ENCODE assay signal across 8 cellular contexts in the genomic region with DNA sequence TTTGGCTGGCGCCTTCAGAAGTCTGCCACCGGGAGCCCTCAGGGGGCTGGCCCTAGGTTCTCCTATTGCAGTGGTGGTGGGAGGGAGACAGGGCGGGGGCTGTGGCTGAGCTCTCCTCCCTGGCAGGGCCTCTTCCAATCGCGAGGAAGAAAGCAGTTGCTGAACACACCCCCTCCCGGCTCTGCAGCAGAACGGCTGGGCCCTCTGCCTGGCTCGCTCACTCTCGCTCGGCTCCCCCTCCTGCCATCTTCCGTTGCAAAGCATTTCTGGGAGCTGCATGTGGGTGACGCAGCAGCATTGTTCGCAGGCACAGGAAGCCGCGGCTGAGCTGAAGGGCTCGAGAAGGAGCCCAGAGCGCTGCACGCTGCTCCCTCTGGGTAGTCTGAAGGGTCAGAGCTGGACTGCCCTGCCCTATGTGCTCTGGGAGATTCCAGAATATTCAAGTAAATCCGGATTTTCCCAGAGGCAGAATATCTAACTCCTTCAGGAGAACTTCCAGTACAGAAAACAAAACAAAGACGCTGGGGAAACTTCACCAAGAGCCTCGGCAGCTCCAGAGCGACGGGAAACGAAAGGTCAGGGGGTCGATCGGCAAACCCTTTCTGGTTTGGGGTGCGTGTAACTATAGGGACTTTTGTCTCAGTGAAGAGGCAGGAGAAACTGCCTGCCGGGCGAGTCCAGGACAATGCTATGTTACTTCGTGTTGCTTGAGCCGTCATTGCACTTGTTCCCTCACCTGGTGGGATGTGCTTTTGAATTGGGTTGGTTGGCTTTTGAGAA. TPM values are rescaled to one million over a fixed set of nuclear protein-coding genes. Genes with fewer than 3 reads are reported as not detected.
DNase-seq lines count a peak whose midpoint lies in the region; ATAC-seq and TF ChIP-seq lines count a peak whose summit lies in the region.

No MANE protein-coding gene starts in this region.

- no peaks in the 10 kb centered on the region for H3K9me3 ChIP-seq in BLaER1

- intact Hi-C loops in activated CD4-positive, alpha-beta T cell treated with anti-CD3 and anti-CD28 coated beads, Interleukin-2, amount 10 ng/mL, durations not matched to agents 24 days and 14 days (cut with micrococcal nuclease), result loop anchor here (1.0 to 10.0 kb wide), 3 partner anchors 23 to 155 kb away; no protein-coding TSS in a partner anchor
- intact Hi-C loops in left colon (cut with DNase I, micrococcal nuclease), result no loop called here

- peak overlapping the region; percentile 94 for H3K27ac ChIP-seq in BLaER1
- H3K27ac ChIP-seq in coronary artery, result peak overlapping the region; percentile 88 to 91

- peak; percentile 98 to 100 for DNase-seq in NCI-H526 (lab: John Stamatoyannopoulos, UW)
- peak; percentile 98 for DNase-seq in activated CD4-positive, alpha-beta T cell treated with anti-CD3 and anti-CD28 coated beads, Interleukin-2, amount 10 ng/mL, durations not matched to agents 24 days and 14 days
- peak; percentile 98 for DNase-seq in coronary artery (ENCODE audit: low spot score)
- peak; percentile 94 to 99 for DNase-seq in left colon
- DNase-seq in stimulated activated CD4-positive, alpha-beta T cell treated with anti-CD3 and anti-CD28 coated beads, Interleukin-1b, Interleukin-23, amount 100 ng/mL, for 4 hours (ENCODE audit: low read depth in 2 of 2), result peak; percentile 85 to 90

- H3K4me3 Mint-ChIP-seq in activated CD4-positive, alpha-beta T cell treated with anti-CD3 and anti-CD28 coated beads, Interleukin-2, amount 10 ng/mL, durations not matched to agents 24 days and 14 days, result peak overlapping the region; percentile 100

- no peak for TF ChIP-seq CTCF in coronary artery (IDR thresholded peaks at IDR 0.05)

- peak overlapping the region; percentile 96 for H3K4me2 ChIP-seq in BLaER1

- peaks cover 89% of the 10 kb centered on the region for H4K20me1 ChIP-seq in BLaER1

- peak; percentile 86 for ATAC-seq in GM19324 (IDR thresholded peaks at IDR 0.05; ENCODE audit: low FRiP score, unreplicated experiment)
- ATAC-seq in HG03460 (IDR thresholded peaks at IDR 0.05; ENCODE audit: unreplicated experiment), result peak; percentile 90
- peak; percentile 89 for ATAC-seq in left colon

- H3K27me3 ChIP-seq in BLaER1, result no peaks in the 10 kb centered on the region

- peaks cover 42% of the 10 kb centered on the region for H3K4me1 ChIP-seq in BLaER1

- H3K4me3 ChIP-seq in BLaER1, result peak overlapping the region; percentile 75
- H3K4me3 ChIP-seq in coronary artery, result peak overlapping the region; percentile 77

- H3K27ac Mint-ChIP-seq in activated CD4-positive, alpha-beta T cell treated with anti-CD3 and anti-CD28 coated beads, Interleukin-2, amount 10 ng/mL, durations not matched to agents 24 days and 14 days, result peak overlapping the region; percentile 98

- H3K36me3 Mint-ChIP-seq in activated CD4-positive, alpha-beta T cell treated with anti-CD3 and anti-CD28 coated beads, Interleukin-2, amount 10 ng/mL, durations not matched to agents 24 days and 14 days (ENCODE audit: low read depth), result peaks cover 48% of the 10 kb centered on the region

- peaks cover 54% of the 10 kb centered on the region for H3K36me3 ChIP-seq in BLaER1

- H3K9ac ChIP-seq in BLaER1, result peak overlapping the region; percentile 96

- H3K27me3 Mint-ChIP-seq in activated CD4-positive, alpha-beta T cell treated with anti-CD3 and anti-CD28 coated beads, Interleukin-2, amount 10 ng/mL, durations not matched to agents 24 days and 14 days, result no peaks in the 10 kb centered on the region

- no peaks in the 10 kb centered on the region for H3K9me3 Mint-ChIP-seq in activated CD4-positive, alpha-beta T cell treated with anti-CD3 and anti-CD28 coated beads, Interleukin-2, amount 10 ng/mL, durations not matched to agents 24 days and 14 days

- peaks cover 43% of the 10 kb centered on the region for H3K4me1 Mint-ChIP-seq in activated CD4-positive, alpha-beta T cell treated with anti-CD3 and anti-CD28 coated beads, Interleukin-2, amount 10 ng/mL, durations not matched to agents 24 days and 14 days

RNA-seq across cellular contexts. Expression of a gene that starts 26.3 kb away (rescaled TPM):
- total RNA-seq in activated CD4-positive, alpha-beta T cell treated with anti-CD3 and anti-CD28 coated beads, Interleukin-2, amount 10 ng/mL, durations not matched to agents 24 days and 14 days, result 244 and 248 TPM in 2 replicates
- 100 to 1,000 TPM in 1 of 2 donors, 10 to 100 TPM in 1; 95.8 to 119 TPM for total RNA-seq in left colon

RNA-seq across cellular contexts. Expression of a gene that starts 49.1 kb away (rescaled TPM):
- total RNA-seq in activated CD4-positive, alpha-beta T cell treated with anti-CD3 and anti-CD28 coated beads, Interleukin-2, amount 10 ng/mL, durations not matched to agents 24 days and 14 days, result 114 and 124 TPM in 2 replicates
- total RNA-seq in left colon, result 10 to 100 TPM; 26.9 to 29.6 TPM

Comparison
In these comparisons a context has a peak if more than half of its experiments do, and no peak if none do; other contexts are left out.
1. Peak in every context shown above with its lines: DNase-seq, ATAC-seq, H3K4me3 ChIP-seq and H3K27ac ChIP-seq.